In genomic region chr17:68049812-68050437, GRCh38 we compare ENCODE assay signal across 7 cellular contexts. TPM values are rescaled to one million over a fixed set of nuclear protein-coding genes. Genes with fewer than 3 reads are reported as not detected.
A peak's percentile ranks its signal among the peaks of the same experiment; 100 is the strongest.
DNase-seq lines count a peak whose midpoint lies in the region; ATAC-seq and TF ChIP-seq lines count a peak whose summit lies in the region.
"Not testable (repeated sequence)": the region's sequence is repeated elsewhere in the genome, so short reads cannot be mapped to it uniquely, and the experiment has no call there.

No MANE protein-coding gene starts in this region.

- not testable (repeated sequence) for H3K27me3 ChIP-seq in BLaER1

- H3K4me3 ChIP-seq in BLaER1; HEK293 (ENCODE audit: low read depth, low read length): not testable (repeated sequence)

- H3K27ac Mint-ChIP-seq in T-helper 17 cell (peak overlapping the region; percentile 19), chondrocyte (ENCODE audit: unreplicated experiment) (peak overlapping the region; percentile 51)
- peak overlapping the region; percentile 21 for H3K27ac Mint-ChIP-seq in activated T-helper 2 cell treated with anti-CD3 and anti-CD28 coated beads, Interferon-gamma antibody, Interleukin-2, Interleukin-4, amounts not matched to agents 10 μg/mL and 5 μg/mL and 100 μg/mL, durations not matched to agents 14 hours and 24 hours and 36 hours
- H3K27ac Mint-ChIP-seq in stimulated activated effector memory CD8-positive, alpha-beta T cell treated with anti-CD3 and anti-CD28 coated beads, Interleukin-12 subunit alpha, Interleukin-12 subunit beta, amount 100 ng/mL, for 72 hours: peak overlapping the region; percentile 60

- H3K4me3 Mint-ChIP-seq in T-helper 17 cell; activated T-helper 2 cell treated with anti-CD3 and anti-CD28 coated beads, Interferon-gamma antibody, Interleukin-2, Interleukin-4, amounts not matched to agents 10 μg/mL and 5 μg/mL and 100 μg/mL, durations not matched to agents 14 hours and 24 hours and 36 hours (ENCODE audit: low read depth); chondrocyte (ENCODE audit: unreplicated experiment); stimulated activated effector memory CD8-positive, alpha-beta T cell treated with anti-CD3 and anti-CD28 coated beads, Interleukin-12 subunit alpha, Interleukin-12 subunit beta, amount 100 ng/mL, for 72 hours: not testable (repeated sequence)

- intact Hi-C loops in activated T-helper 2 cell treated with anti-CD3 and anti-CD28 coated beads, Interferon-gamma antibody, Interleukin-2, Interleukin-4, amounts not matched to agents 10 μg/mL and 5 μg/mL and 100 μg/mL, durations not matched to agents 14 hours and 24 hours and 36 hours (cut with micrococcal nuclease): not testable (repeated sequence)

- H3K9me3 ChIP-seq in BLaER1; HEK293 (ENCODE audit: control insufficient read depth, insufficient read depth, low read depth, low read length); T-helper 17 cell (ENCODE audit: control insufficient read depth, low read length, poor library complexity, severe bottlenecking): not testable (repeated sequence)

- not testable (repeated sequence) for ATAC-seq in T-helper 17 cell; stimulated activated effector memory CD8-positive, alpha-beta T cell treated with anti-CD3 and anti-CD28 coated beads, Interleukin-12 subunit alpha, Interleukin-12 subunit beta, amount 100 ng/mL, for 72 hours

- not testable (repeated sequence) for DNase-seq in T-helper 17 cell; activated T-helper 2 cell treated with anti-CD3 and anti-CD28 coated beads, Interferon-gamma antibody, Interleukin-2, Interleukin-4, amounts not matched to agents 10 μg/mL and 5 μg/mL and 100 μg/mL, durations not matched to agents 14 hours and 24 hours and 36 hours (ENCODE audit: low spot score); chondrocyte (ENCODE audit: low spot score); stimulated activated effector memory CD8-positive, alpha-beta T cell treated with anti-CD3 and anti-CD28 coated beads, Interleukin-12 subunit alpha, Interleukin-12 subunit beta, amount 100 ng/mL, for 72 hours (ENCODE audit: low spot score in 2 of 2)
- DNase-seq in mesenteric fat pad (ENCODE audit: low spot score): peak; percentile 16

- not testable (repeated sequence) for H3K27me3 Mint-ChIP-seq in T-helper 17 cell; activated T-helper 2 cell treated with anti-CD3 and anti-CD28 coated beads, Interferon-gamma antibody, Interleukin-2, Interleukin-4, amounts not matched to agents 10 μg/mL and 5 μg/mL and 100 μg/mL, durations not matched to agents 14 hours and 24 hours and 36 hours (ENCODE audit: low read depth); chondrocyte (ENCODE audit: low read depth)

- peaks cover 51% of the 10 kb centered on the region for H3K4me1 ChIP-seq in BLaER1
- H3K4me1 ChIP-seq in HEK293 (ENCODE audit: control insufficient read depth, insufficient read depth, low read length): not testable (repeated sequence)

- H3K36me3 ChIP-seq in BLaER1 (peaks cover 31% of the 10 kb centered on the region), HEK293 (ENCODE audit: control insufficient read depth in 2 of 2, insufficient read depth in 1 of 2, low read length in 2 of 2) (peaks cover 23 to 34% of the 10 kb centered on the region in 2 experiments)

- CTCF ChIA-PET in HEK293 (lab: Yijun Ruan, JAX): not testable (repeated sequence)

- not testable (repeated sequence) for H3K36me3 Mint-ChIP-seq in T-helper 17 cell (ENCODE audit: low read depth)
- H3K36me3 Mint-ChIP-seq in activated T-helper 2 cell treated with anti-CD3 and anti-CD28 coated beads, Interferon-gamma antibody, Interleukin-2, Interleukin-4, amounts not matched to agents 10 μg/mL and 5 μg/mL and 100 μg/mL, durations not matched to agents 14 hours and 24 hours and 36 hours (ENCODE audit: low read depth): peaks cover 39% of the 10 kb centered on the region
- peaks cover 14% of the 10 kb centered on the region for H3K36me3 Mint-ChIP-seq in chondrocyte (ENCODE audit: low read depth)
- H3K36me3 Mint-ChIP-seq in stimulated activated effector memory CD8-positive, alpha-beta T cell treated with anti-CD3 and anti-CD28 coated beads, Interleukin-12 subunit alpha, Interleukin-12 subunit beta, amount 100 ng/mL, for 72 hours: peaks cover 37% of the 10 kb centered on the region

- peaks cover 30% of the 10 kb centered on the region for H4K20me1 ChIP-seq in BLaER1

- not testable (repeated sequence) for H3K9me3 Mint-ChIP-seq in activated T-helper 2 cell treated with anti-CD3 and anti-CD28 coated beads, Interferon-gamma antibody, Interleukin-2, Interleukin-4, amounts not matched to agents 10 μg/mL and 5 μg/mL and 100 μg/mL, durations not matched to agents 14 hours and 24 hours and 36 hours; chondrocyte (ENCODE audit: low read depth); stimulated activated effector memory CD8-positive, alpha-beta T cell treated with anti-CD3 and anti-CD28 coated beads, Interleukin-12 subunit alpha, Interleukin-12 subunit beta, amount 100 ng/mL, for 72 hours

- TF ChIP-seq CTCF in HEK293 (tag by site-specific recombination; IDR thresholded peaks at IDR 0.05); chondrocyte (IDR thresholded peaks at IDR 0.05): not testable (repeated sequence)

- not testable (repeated sequence) for H3K9ac ChIP-seq in BLaER1

- H3K4me1 Mint-ChIP-seq in T-helper 17 cell; activated T-helper 2 cell treated with anti-CD3 and anti-CD28 coated beads, Interferon-gamma antibody, Interleukin-2, Interleukin-4, amounts not matched to agents 10 μg/mL and 5 μg/mL and 100 μg/mL, durations not matched to agents 14 hours and 24 hours and 36 hours (ENCODE audit: low read depth); stimulated activated effector memory CD8-positive, alpha-beta T cell treated with anti-CD3 and anti-CD28 coated beads, Interleukin-12 subunit alpha, Interleukin-12 subunit beta, amount 100 ng/mL, for 72 hours: not testable (repeated sequence)
- peaks cover 29% of the 10 kb centered on the region for H3K4me1 Mint-ChIP-seq in chondrocyte (ENCODE audit: low read depth)

- POLR2A ChIA-PET in HEK293 (lab: Yijun Ruan, JAX): interaction anchor here (1.2 to 4.1 kb wide), 2 partner anchors 13 to 30 kb away, joined by 3 to 27 read pairs; partner anchors contain the start of gene KPNA2

- H3K4me2 ChIP-seq in BLaER1: peak overlapping the region; percentile 37

- not testable (repeated sequence) for H3K27ac ChIP-seq in BLaER1; HEK293 (ENCODE audit: extremely low read depth, low read depth, low read length)

TF ChIP-seq in HEK293, 187 proteins besides CTCF, POLR2A, EP300 and RAD21:
- TF ChIP-seq ZNF366 (tag by site-specific recombination; conservative IDR thresholded peaks at IDR 0.05) (peak; percentile 96), PRDM1 (tag by site-specific recombination; IDR thresholded peaks at IDR 0.05) (peak; percentile 100)

RNA-seq across cellular contexts. Expression of gene KPNA2, which starts 14.4 kb away (rescaled TPM):
- total RNA-seq in T-helper 17 cell (10 to 100 TPM; 65.2 to 83.6 TPM), chondrocyte (92.5 to 95.4 TPM (median 93.4 TPM) in 3 replicates), mesenteric fat pad (37.9 TPM)
- 247 and 255 TPM in 2 replicates for total RNA-seq in activated T-helper 2 cell treated with anti-CD3 and anti-CD28 coated beads, Interferon-gamma antibody, Interleukin-2, Interleukin-4, amounts not matched to agents 10 μg/mL and 5 μg/mL and 100 μg/mL, durations not matched to agents 14 hours and 24 hours and 36 hours

RNA-seq across cellular contexts. Expression of gene C17orf58, which starts 53.7 kb away (rescaled TPM):
- total RNA-seq in T-helper 17 cell (under 1 TPM; 0.37 to 0.55 TPM), chondrocyte (9.1 to 11.0 TPM (median 10.9 TPM) in 3 replicates), mesenteric fat pad (8.8 TPM)
- total RNA-seq in activated T-helper 2 cell treated with anti-CD3 and anti-CD28 coated beads, Interferon-gamma antibody, Interleukin-2, Interleukin-4, amounts not matched to agents 10 μg/mL and 5 μg/mL and 100 μg/mL, durations not matched to agents 14 hours and 24 hours and 36 hours: 22.7 and 23.0 TPM in 2 replicates
